20 cellular contexts compared by ENCODE assay signal in the genomic region with DNA sequence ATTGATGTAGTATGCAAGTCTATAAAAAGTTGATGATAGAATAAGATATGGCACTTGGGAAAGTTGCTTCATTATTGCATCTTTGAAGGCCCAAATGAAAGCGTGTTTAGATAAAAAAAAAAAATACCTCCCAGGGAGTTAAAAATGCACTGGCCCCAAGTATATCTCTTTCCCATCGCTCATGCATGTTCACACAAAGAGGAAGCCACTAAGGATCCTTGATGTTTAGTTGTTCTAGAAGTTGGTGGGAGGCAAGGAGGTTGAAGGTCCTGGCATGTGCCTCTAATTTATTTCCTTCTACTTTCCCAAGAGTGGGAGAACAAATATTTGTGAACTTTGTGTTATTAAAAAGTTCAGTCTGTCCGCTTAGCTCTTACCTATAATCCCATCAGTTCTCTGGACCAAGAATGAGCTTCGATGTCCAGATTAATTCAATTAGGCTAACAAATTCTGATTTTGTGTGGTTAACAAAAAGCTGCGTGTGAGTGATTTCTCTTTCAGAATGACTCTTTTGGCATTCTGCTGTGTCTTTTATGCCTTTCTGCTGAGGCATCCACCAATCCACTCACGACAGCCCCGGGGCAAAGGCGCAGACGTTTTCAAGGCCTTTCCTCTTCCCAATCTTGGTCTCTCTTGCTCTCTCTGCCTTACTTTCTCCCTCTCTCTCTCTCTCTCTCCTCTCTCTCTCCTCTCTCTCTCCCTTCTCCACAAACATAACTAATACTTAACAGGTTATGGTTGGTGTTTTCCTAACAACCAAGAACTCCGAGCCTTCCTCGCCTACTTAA.
A peak's percentile ranks its signal among the peaks of the same experiment; 100 is the strongest.
DNase-seq lines count a peak whose midpoint lies in the region; ATAC-seq and TF ChIP-seq lines count a peak whose summit lies in the region.
"Had no signal": no experiment of that assay in that cellular context is flagged by ENCODE, and none has a peak within 500 bp of the region (broad histone marks: within the 10 kb centered on the region; RNA-seq: fewer than 3 reads in every experiment).

No MANE protein-coding gene starts in this region.

- H3K4me3 Mint-ChIP-seq in natural killer cell treated with Interleukin-12 subunit alpha and Interleukin-12 subunit beta and Interleukin-15 and Interleukin-18, amount 100 ng/mL, for 72 hours = peak overlapping the region; percentile 18
- no peak overlapping the region for H3K4me3 Mint-ChIP-seq in natural killer cell
- no peak overlapping the region for H3K4me3 Mint-ChIP-seq in CD8-positive, alpha-beta T cell

- no peak for DNase-seq in natural killer cell treated with Interleukin-12 subunit alpha and Interleukin-12 subunit beta and Interleukin-15 and Interleukin-18, amount 100 ng/mL, for 72 hours (ENCODE audit: low spot score)
- DNase-seq in natural killer cell (no peak), M059J (ENCODE audit: low read depth) (peak; percentile 39), foreskin melanocyte (peak; percentile 23), GM10248 (ENCODE audit: extremely low spot score) (no peak), mucosa of descending colon (no peak)
- no peak for DNase-seq in activated CD4-positive, alpha-beta T cell treated with anti-CD3 and anti-CD28 coated beads for 48 hours
- no peak for DNase-seq in CD8-positive, alpha-beta T cell
- DNase-seq: C1 segment of cervical spinal cord, DMS79, KBM-7, MV-4-11, NCI-H1417 treated with DMSO at 0.1 percent for 48 hours, NCI-H187 treated with DMSO at 0.1 percent for 48 hours, NCI-H226, NCI-H524 treated with DMSO at 0.1 percent for 48 hours, PC-3, SIG-M5 had no signal

- ATAC-seq in natural killer cell treated with Interleukin-12 subunit alpha and Interleukin-12 subunit beta and Interleukin-15 and Interleukin-18, amount 100 ng/mL, for 72 hours = peak in 1 of 2 donors; percentile 61
- no peak for ATAC-seq in natural killer cell
- ATAC-seq in mucosa of descending colon = no peak
- no peak for ATAC-seq in CD8-positive, alpha-beta T cell
- ATAC-seq: HepG2, PC-3 had no signal

- POLR2A ChIA-PET in GM10248 (lab: Yijun Ruan, JAX) = no interaction called here
- POLR2A ChIA-PET in CD8-positive, alpha-beta T cell (lab: Charles Lee) = no interaction called here

- no peaks in the 10 kb centered on the region for H3K4me1 ChIP-seq in mucosa of descending colon (ENCODE audit: low read depth)
- peaks cover 3% of the 10 kb centered on the region for H3K4me1 ChIP-seq in CD8-positive, alpha-beta T cell (ENCODE audit: insufficient read depth, low read length)

- H3K27ac ChIP-seq in CD8-positive, alpha-beta T cell (ENCODE audit: low read depth, low read length) = no peak overlapping the region
- H3K27ac ChIP-seq: RWPE1 had no signal

- no peaks in the 10 kb centered on the region for H3K9me3 ChIP-seq in mucosa of descending colon
- H3K9me3 ChIP-seq in CD8-positive, alpha-beta T cell (ENCODE audit: low read length) = no peaks in the 10 kb centered on the region

- H3K4me3 ChIP-seq in mucosa of descending colon = no peak overlapping the region
- no peak overlapping the region for H3K4me3 ChIP-seq in CD8-positive, alpha-beta T cell (ENCODE audit: low read depth, low read length)

- no peaks in the 10 kb centered on the region for H3K27me3 ChIP-seq in CD8-positive, alpha-beta T cell (ENCODE audit: insufficient read depth, low read length)

- no peak for TF ChIP-seq CTCF in natural killer cell (IDR thresholded peaks at IDR 0.05)
- TF ChIP-seq CTCF in GM10248 (IDR thresholded peaks at IDR 0.05; ENCODE audit: control extremely low read depth, extremely low read depth, low read depth, missing control alignments) = no peak
- TF ChIP-seq CTCF in mucosa of descending colon (IDR thresholded peaks at IDR 0.05) = no peak
- no peak for TF ChIP-seq CTCF in CD8-positive, alpha-beta T cell (IDR thresholded peaks at IDR 0.05)

- CTCF ChIA-PET in GM10248 (lab: Yijun Ruan, JAX) = interaction anchor here (1.0 to 1.4 kb wide), 3 partner anchors 10 to 477 kb away, joined by 3 to 5 read pairs (median 4); no protein-coding TSS in a partner anchor
- CTCF ChIA-PET in CD8-positive, alpha-beta T cell (lab: Charles Lee) = interaction anchor here (0.5 to 1.0 kb wide), 2 partner anchors 8 to 13 kb away, joined by 3 to 4 read pairs; no protein-coding TSS in a partner anchor

- no peaks in the 10 kb centered on the region for H3K36me3 Mint-ChIP-seq in natural killer cell treated with Interleukin-12 subunit alpha and Interleukin-12 subunit beta and Interleukin-15 and Interleukin-18, amount 100 ng/mL, for 72 hours
- no peaks in the 10 kb centered on the region for H3K36me3 Mint-ChIP-seq in natural killer cell
- no peaks in the 10 kb centered on the region for H3K36me3 Mint-ChIP-seq in CD8-positive, alpha-beta T cell

- H3K36me3 ChIP-seq in mucosa of descending colon (ENCODE audit: low read depth) = no peaks in the 10 kb centered on the region
- no peaks in the 10 kb centered on the region for H3K36me3 ChIP-seq in CD8-positive, alpha-beta T cell (ENCODE audit: insufficient read depth, low read length)

- no peaks in the 10 kb centered on the region for H3K9me3 Mint-ChIP-seq in natural killer cell treated with Interleukin-12 subunit alpha and Interleukin-12 subunit beta and Interleukin-15 and Interleukin-18, amount 100 ng/mL, for 72 hours
- no peaks in the 10 kb centered on the region for H3K9me3 Mint-ChIP-seq in natural killer cell
- no peaks in the 10 kb centered on the region for H3K9me3 Mint-ChIP-seq in CD8-positive, alpha-beta T cell

- H3K4me1 Mint-ChIP-seq in natural killer cell treated with Interleukin-12 subunit alpha and Interleukin-12 subunit beta and Interleukin-15 and Interleukin-18, amount 100 ng/mL, for 72 hours (ENCODE audit: low read depth in 2 of 2) = peaks cover 5 to 11% of the 10 kb centered on the region in 2 donors
- H3K4me1 Mint-ChIP-seq in natural killer cell = no peaks in the 10 kb centered on the region
- peaks cover 7% of the 10 kb centered on the region for H3K4me1 Mint-ChIP-seq in CD8-positive, alpha-beta T cell (ENCODE audit: low read depth)

- intact Hi-C loops in natural killer cell (cut with micrococcal nuclease) = no loop called here
- intact Hi-C loops in mucosa of descending colon (cut with DNase I, micrococcal nuclease) = no loop called here
- intact Hi-C loops in CD8-positive, alpha-beta T cell (cut with DNase I, micrococcal nuclease) = no loop called here

- H3K27ac Mint-ChIP-seq in natural killer cell treated with Interleukin-12 subunit alpha and Interleukin-12 subunit beta and Interleukin-15 and Interleukin-18, amount 100 ng/mL, for 72 hours = no peak overlapping the region
- H3K27ac Mint-ChIP-seq in natural killer cell = no peak overlapping the region
- H3K27ac Mint-ChIP-seq in CD8-positive, alpha-beta T cell = no peak overlapping the region

- H3K27me3 Mint-ChIP-seq in natural killer cell treated with Interleukin-12 subunit alpha and Interleukin-12 subunit beta and Interleukin-15 and Interleukin-18, amount 100 ng/mL, for 72 hours = peaks cover 14 to 22% of the 10 kb centered on the region in 2 donors
- H3K27me3 Mint-ChIP-seq in natural killer cell (ENCODE audit: low read depth in 2 of 2) = peaks cover 14 to 18% of the 10 kb centered on the region in 2 donors
- peaks cover 8% of the 10 kb centered on the region for H3K27me3 Mint-ChIP-seq in CD8-positive, alpha-beta T cell (ENCODE audit: low read depth)

Comparison
In these comparisons a context has a peak if more than half of its experiments do, and no peak if none do; other contexts are left out.
1. DNase-seq: peak in M059J (single experiment) and foreskin melanocyte (single experiment); none in natural killer cell treated with Interleukin-12 subunit alpha and Interleukin-12 subunit beta and Interleukin-15 and Interleukin-18, amount 100 ng/mL, for 72 hours (single experiment), natural killer cell (single experiment), GM10248 (single experiment), activated CD4-positive, alpha-beta T cell treated with anti-CD3 and anti-CD28 coated beads for 48 hours (single experiment), mucosa of descending colon (0 of 3) and CD8-positive, alpha-beta T cell (0 of 7).